Comparison of ENCODE assay signal across 8 cellular contexts in the genomic region with DNA sequence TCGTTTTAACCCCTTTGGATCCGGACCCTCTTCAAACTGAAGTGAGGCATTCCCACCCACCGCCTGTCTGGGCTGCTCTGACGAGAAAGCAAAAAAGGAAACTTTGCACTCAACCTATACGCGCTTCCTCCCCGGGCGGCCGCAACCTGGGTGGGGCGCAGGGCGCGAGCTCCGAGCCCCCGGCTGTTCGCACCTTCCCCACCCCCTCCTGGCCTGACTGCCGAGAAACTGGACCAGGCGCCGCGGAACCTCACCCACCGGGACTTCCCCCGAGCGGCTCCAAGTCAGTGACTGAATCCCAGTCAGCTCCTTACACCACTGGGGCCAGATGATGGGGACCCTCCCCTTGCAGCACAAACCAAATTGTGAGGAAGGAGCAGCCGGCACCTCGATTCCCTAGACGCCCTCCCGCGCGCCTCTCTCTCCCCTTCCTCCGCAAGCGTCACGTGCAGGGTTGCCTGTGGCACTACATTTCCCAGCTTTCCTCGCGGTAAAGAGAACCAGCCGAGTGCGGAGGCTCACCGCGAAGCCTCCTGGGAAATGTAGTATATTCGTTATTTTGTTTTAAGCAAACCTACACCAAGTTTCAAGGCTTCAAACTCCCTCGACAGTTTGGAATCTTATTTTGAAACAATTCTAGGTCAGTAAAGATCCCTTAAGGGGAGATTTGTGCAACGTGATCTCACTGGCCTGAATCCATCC. TPM values are rescaled to one million over a fixed set of nuclear protein-coding genes. Genes with fewer than 3 reads are reported as not detected.
DNase-seq lines count a peak whose midpoint lies in the region; ATAC-seq and TF ChIP-seq lines count a peak whose summit lies in the region.

A gene with protein sequence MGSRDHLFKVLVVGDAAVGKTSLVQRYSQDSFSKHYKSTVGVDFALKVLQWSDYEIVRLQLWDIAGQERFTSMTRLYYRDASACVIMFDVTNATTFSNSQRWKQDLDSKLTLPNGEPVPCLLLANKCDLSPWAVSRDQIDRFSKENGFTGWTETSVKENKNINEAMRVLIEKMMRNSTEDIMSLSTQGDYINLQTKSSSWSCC (minus strand): TSS at position 468 of the 702 bp plus-strand sequence. CDS start 526 bp downstream, outside the sequence.

- H3K27me3 Mint-ChIP-seq in GM23338 (ENCODE audit: insufficient read depth, low read depth, poor library complexity) (peaks cover 26% of the 10 kb centered on the region), nephron (ENCODE audit: low read depth) (peaks cover 59% of the 10 kb centered on the region)
- H3K27me3 Mint-ChIP-seq in activated T-helper 2 cell treated with anti-CD3 and anti-CD28 coated beads, Interferon-gamma antibody, Interleukin-2, Interleukin-4, amounts not matched to agents 10 μg/mL and 5 μg/mL and 100 μg/mL, durations not matched to agents 14 hours and 24 hours and 36 hours (ENCODE audit: low read depth), result peaks cover 4% of the 10 kb centered on the region

- H4K20me1 ChIP-seq in DOHH2 (ENCODE audit: control insufficient read depth, insufficient read depth, low read depth, low read length), result no peaks in the 10 kb centered on the region
- H4K20me1 ChIP-seq in GM23338 (replicated peaks; ENCODE audit: insufficient read depth), result peaks cover 4% of the 10 kb centered on the region; the same call in 1 of the 2 replicates

- H3K4me1 ChIP-seq in DOHH2 (ENCODE audit: control insufficient read depth, low read length) (peaks cover 17% of the 10 kb centered on the region), GM23338 (ENCODE audit: insufficient read depth) (peaks cover 9% of the 10 kb centered on the region), RWPE2 (ENCODE audit: insufficient read depth, poor library complexity, severe bottlenecking) (peaks cover 8% of the 10 kb centered on the region)

- H3K9me3 ChIP-seq in DOHH2 (ENCODE audit: control insufficient read depth, insufficient read depth, low read length) (no peaks in the 10 kb centered on the region), RWPE2 (ENCODE audit: severe bottlenecking) (no peaks in the 10 kb centered on the region)

- H3K79me2 ChIP-seq in DOHH2 (ENCODE audit: control insufficient read depth, low read length), result no peaks in the 10 kb centered on the region
- no peaks in the 10 kb centered on the region for H3K79me2 ChIP-seq in GM23338 (replicated peaks; ENCODE audit: insufficient read depth)

- H3K27me3 ChIP-seq in DOHH2 (ENCODE audit: control insufficient read depth, low read length), result peaks cover 4% of the 10 kb centered on the region; the same call in 1 of the 2 replicates
- peaks cover 41% of the 10 kb centered on the region for H3K27me3 ChIP-seq in GM23338 (ENCODE audit: insufficient read depth)
- H3K27me3 ChIP-seq in RWPE2 (ENCODE audit: insufficient read depth, poor library complexity, severe bottlenecking), result no peaks in the 10 kb centered on the region

- H2AFZ ChIP-seq in GM23338, result peak within 1 kb of the TSS; percentile 86

- ATAC-seq in GM23338 (peak; percentile 95), RWPE2 (ENCODE audit: low read depth) (peak; percentile 92)
- ATAC-seq in stimulated activated naive CD8-positive, alpha-beta T cell treated with anti-CD3 and anti-CD28 coated beads, Interleukin-15, Interleukin-2, amounts not matched to agents 100 U/mL and 50 U/mL, for 24 hours, result peak; percentile 85

- H3K4me2 ChIP-seq in DOHH2 (ENCODE audit: low read length), result peak within 1 kb of the TSS; percentile 75
- peak within 1 kb of the TSS; percentile 86 for H3K4me2 ChIP-seq in GM23338

- peak; percentile 97 for DNase-seq in GM23338 (ENCODE audit: low spot score)
- DNase-seq in LHCN-M2 (ENCODE audit: low read depth), result peak; percentile 84
- no peak for DNase-seq in RWPE2 (ENCODE audit: low spot score)
- DNase-seq in activated T-helper 2 cell treated with anti-CD3 and anti-CD28 coated beads, Interferon-gamma antibody, Interleukin-2, Interleukin-4, amounts not matched to agents 10 μg/mL and 5 μg/mL and 100 μg/mL, durations not matched to agents 14 hours and 24 hours and 36 hours (ENCODE audit: low spot score), result peak; percentile 81
- peak; percentile 89 for DNase-seq in fibroblast of the aortic adventitia (ENCODE audit: low read depth)
- peak; percentile 86 for DNase-seq in stimulated activated naive CD8-positive, alpha-beta T cell treated with anti-CD3 and anti-CD28 coated beads, Interleukin-15, Interleukin-2, amounts not matched to agents 100 U/mL and 50 U/mL, for 24 hours

- H3K27ac ChIP-seq in DOHH2 (ENCODE audit: low read depth, low read length) (no peak within 1 kb of the TSS), GM23338 (ENCODE audit: low read depth) (no peak within 1 kb of the TSS), RWPE2 (ENCODE audit: poor library complexity, severe bottlenecking) (peak within 1 kb of the TSS; percentile 34)

- H3K9me2 ChIP-seq in DOHH2 (replicated peaks; ENCODE audit: control insufficient read depth, low read length) (no peaks in the 10 kb centered on the region), GM23338 (ENCODE audit: insufficient read depth) (no peaks in the 10 kb centered on the region)

- H3K9me3 Mint-ChIP-seq in GM23338 (peaks cover 13% of the 10 kb centered on the region; the same call in 2 of the 3 replicates), nephron (no peaks in the 10 kb centered on the region)
- H3K9me3 Mint-ChIP-seq in activated T-helper 2 cell treated with anti-CD3 and anti-CD28 coated beads, Interferon-gamma antibody, Interleukin-2, Interleukin-4, amounts not matched to agents 10 μg/mL and 5 μg/mL and 100 μg/mL, durations not matched to agents 14 hours and 24 hours and 36 hours, result no peaks in the 10 kb centered on the region

- H3F3A ChIP-seq in DOHH2 (ENCODE audit: control insufficient read depth, insufficient read depth), result peaks cover 5% of the 10 kb centered on the region; the same call in 1 of the 2 replicates
- peaks cover 3% of the 10 kb centered on the region; the same call in 1 of the 2 replicates for H3F3A ChIP-seq in GM23338 (replicated peaks; ENCODE audit: low read depth)

- H3K4me1 Mint-ChIP-seq in GM23338 (peaks cover 8% of the 10 kb centered on the region), nephron (peaks cover 10% of the 10 kb centered on the region)
- H3K4me1 Mint-ChIP-seq in activated T-helper 2 cell treated with anti-CD3 and anti-CD28 coated beads, Interferon-gamma antibody, Interleukin-2, Interleukin-4, amounts not matched to agents 10 μg/mL and 5 μg/mL and 100 μg/mL, durations not matched to agents 14 hours and 24 hours and 36 hours (ENCODE audit: low read depth), result peaks cover 51% of the 10 kb centered on the region

- no peak for TF ChIP-seq CTCF in DOHH2 (IDR thresholded peaks at IDR 0.05; ENCODE audit: low read depth, low read length, poor library complexity, severe bottlenecking)
- no peak for TF ChIP-seq CTCF in GM23338 (conservative IDR thresholded peaks at IDR 0.05; ENCODE audit: low read depth in 2 of 2)
- TF ChIP-seq CTCF in RWPE2 (IDR thresholded peaks at IDR 0.05; ENCODE audit: poor library complexity, severe bottlenecking), result no peak
- no peak for TF ChIP-seq CTCF in fibroblast of the aortic adventitia (IDR thresholded peaks at IDR 0.05; ENCODE audit: insufficient read depth, low read length)
- TF ChIP-seq CTCF in nephron (IDR thresholded peaks at IDR 0.05; ENCODE audit: unreplicated experiment in 3 of 3), result no peak

- peak within 1 kb of the TSS; percentile 78 for H3K4me3 ChIP-seq in DOHH2 (ENCODE audit: low read length)
- peak within 1 kb of the TSS; percentile 68 for H3K4me3 ChIP-seq in GM23338
- peak within 1 kb of the TSS; percentile 54 for H3K4me3 ChIP-seq in RWPE2 (ENCODE audit: severe bottlenecking)
- H3K4me3 ChIP-seq in fibroblast of the aortic adventitia (ENCODE audit: low read depth, low read length), result peak within 1 kb of the TSS; percentile 96

- H3K36me3 ChIP-seq in DOHH2 (ENCODE audit: control insufficient read depth, low read length), result no peaks in the 10 kb centered on the region
- no peaks in the 10 kb centered on the region; the same call in none of the 2 replicates for H3K36me3 ChIP-seq in GM23338 (ENCODE audit: insufficient read depth)
- H3K36me3 ChIP-seq in RWPE2 (ENCODE audit: low read depth), result no peaks in the 10 kb centered on the region; the same call in 1 of the 2 replicates

- intact Hi-C loops in activated T-helper 2 cell treated with anti-CD3 and anti-CD28 coated beads, Interferon-gamma antibody, Interleukin-2, Interleukin-4, amounts not matched to agents 10 μg/mL and 5 μg/mL and 100 μg/mL, durations not matched to agents 14 hours and 24 hours and 36 hours (cut with micrococcal nuclease), result loop anchor here (2.0 kb wide), 1 partner anchor 56 kb away; no protein-coding TSS in a partner anchor

- H3K4me3 Mint-ChIP-seq in GM23338 (peak within 1 kb of the TSS; percentile 75), nephron (peak within 1 kb of the TSS; percentile 86 to 92 (median 89))
- peak within 1 kb of the TSS; percentile 96 for H3K4me3 Mint-ChIP-seq in activated T-helper 2 cell treated with anti-CD3 and anti-CD28 coated beads, Interferon-gamma antibody, Interleukin-2, Interleukin-4, amounts not matched to agents 10 μg/mL and 5 μg/mL and 100 μg/mL, durations not matched to agents 14 hours and 24 hours and 36 hours (ENCODE audit: low read depth)

- H3K27ac Mint-ChIP-seq in GM23338 (no peak within 1 kb of the TSS), nephron (peak within 1 kb of the TSS; percentile 3 to 49 (median 10))
- peak within 1 kb of the TSS; percentile 93 for H3K27ac Mint-ChIP-seq in activated T-helper 2 cell treated with anti-CD3 and anti-CD28 coated beads, Interferon-gamma antibody, Interleukin-2, Interleukin-4, amounts not matched to agents 10 μg/mL and 5 μg/mL and 100 μg/mL, durations not matched to agents 14 hours and 24 hours and 36 hours

- H3K36me3 Mint-ChIP-seq in GM23338 (ENCODE audit: low read depth) (no peaks in the 10 kb centered on the region), nephron (ENCODE audit: low read depth) (no peaks in the 10 kb centered on the region)
- H3K36me3 Mint-ChIP-seq in activated T-helper 2 cell treated with anti-CD3 and anti-CD28 coated beads, Interferon-gamma antibody, Interleukin-2, Interleukin-4, amounts not matched to agents 10 μg/mL and 5 μg/mL and 100 μg/mL, durations not matched to agents 14 hours and 24 hours and 36 hours (ENCODE audit: low read depth), result peaks cover 35% of the 10 kb centered on the region

RNA-seq across cellular contexts. Expression of the gene that starts here (rescaled TPM):
- 9.1 and 14.8 TPM in 2 replicates for total RNA-seq in GM23338 (2014; rRNA removed; shearing (Covaris generic))
- 6.4 and 7.1 TPM in 2 replicates for polyA plus RNA-seq in GM23338 (2016; fragmentation: Nextera tagmentation; extraction: Ambion mirVana)
- total RNA-seq in LHCN-M2 (2014; rRNA removed) (24.9 and 29.3 TPM in 2 replicates), fibroblast of the aortic adventitia (ENCODE audit: low replicate concordance) (13.7 and 28.2 TPM in 2 replicates)
- polyA plus RNA-seq in LHCN-M2 (2012), result 19.8 TPM
- 26.2 and 26.7 TPM in 2 replicates for total RNA-seq in activated T-helper 2 cell treated with anti-CD3 and anti-CD28 coated beads, Interferon-gamma antibody, Interleukin-2, Interleukin-4, amounts not matched to agents 10 μg/mL and 5 μg/mL and 100 μg/mL, durations not matched to agents 14 hours and 24 hours and 36 hours
